Comparison of ENCODE assay signal across 8 cellular contexts in the genomic region with DNA sequence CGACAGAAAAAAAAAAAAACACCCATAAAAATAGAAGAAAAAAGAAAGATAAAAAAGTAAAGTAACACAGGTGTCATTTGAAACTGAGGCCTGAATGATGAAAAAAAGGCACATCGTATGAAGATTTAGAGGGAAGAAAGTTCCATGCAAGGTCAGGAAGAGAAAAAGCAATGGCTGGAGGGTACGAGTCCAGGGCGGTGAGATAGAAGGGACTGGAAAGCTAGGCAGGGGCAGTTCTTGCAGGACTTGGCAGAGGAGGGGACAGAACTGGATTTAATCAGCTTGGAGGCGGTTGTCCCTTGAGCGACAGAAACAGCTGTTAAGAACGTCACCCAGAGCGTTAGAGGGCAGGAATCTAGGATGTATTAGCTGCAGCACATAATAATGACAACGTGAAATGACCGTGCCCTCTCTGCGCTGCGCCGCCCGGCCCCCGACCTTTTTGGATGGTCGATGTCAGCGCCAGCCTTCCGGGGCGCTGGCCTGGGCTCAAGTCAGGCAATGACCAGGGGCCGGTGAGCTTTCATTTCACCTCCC. TPM values are rescaled to one million over a fixed set of nuclear protein-coding genes. Genes with fewer than 3 reads are reported as not detected.
A peak's percentile ranks its signal among the peaks of the same experiment; 100 is the strongest.
DNase-seq lines count a peak whose midpoint lies in the region; ATAC-seq and TF ChIP-seq lines count a peak whose summit lies in the region.

No MANE protein-coding gene starts in this region.

- H3K27me3 ChIP-seq in hepatocyte = no peaks in the 10 kb centered on the region

- H3K27ac ChIP-seq in angular gyrus (ENCODE audit: low read depth, low read length) = peak overlapping the region; percentile 81
- peak overlapping the region; percentile 94 for H3K27ac ChIP-seq in hepatocyte

- peak overlapping the region; percentile 99 for H3K4me3 ChIP-seq in hepatocyte

- no peaks in the 10 kb centered on the region for H3K9me3 ChIP-seq in hepatocyte (ENCODE audit: low read depth)

- H3K79me2 ChIP-seq in hepatocyte = peaks cover 24% of the 10 kb centered on the region

- H3K36me3 ChIP-seq in hepatocyte (replicated peaks; ENCODE audit: insufficient read depth, low read depth) = no peaks in the 10 kb centered on the region

- ATAC-seq in HG02938 (IDR thresholded peaks at IDR 0.05; ENCODE audit: unreplicated experiment) = peak; percentile 14
- ATAC-seq in sciatic nerve = peak; percentile 68

- no peaks in the 10 kb centered on the region for H4K20me1 ChIP-seq in hepatocyte (ENCODE audit: insufficient read depth, poor library complexity, severe bottlenecking)

- H2AFZ ChIP-seq in hepatocyte = peak overlapping the region; percentile 96

- H3K4me2 ChIP-seq in hepatocyte = peak overlapping the region; percentile 99

- H3K9me2 ChIP-seq in hepatocyte (replicated peaks; ENCODE audit: insufficient read depth) = no peaks in the 10 kb centered on the region

- intact Hi-C loops in sciatic nerve (cut with DNase I) = loop anchor here (2.0 kb wide), 1 partner anchor 43 kb away; no protein-coding TSS in a partner anchor

- H3K4me1 ChIP-seq in hepatocyte (ENCODE audit: insufficient read depth) = peaks cover 14% of the 10 kb centered on the region

- 9% methylated on average over 20 of the region's 20 CpGs for WGBS in hepatocyte (ENCODE audit: low lambda C conversion rate, missing lambda C conversion rate)

- DNase-seq in stimulated activated CD8-positive, alpha-beta memory T cell treated with anti-CD3 and anti-CD28 coated beads, Interleukin-12 subunit alpha, Interleukin-12 subunit beta, amount 100 ng/mL, for 4 hours (ENCODE audit: low read depth) = peak; percentile 10
- DNase-seq in stimulated activated CD8-positive, alpha-beta memory T cell treated with anti-CD3 and anti-CD28 coated beads, Interleukin-4, amount 100 ng/mL, for 48 hours = no peak
- DNase-seq in NCI-H510A (lab: John Stamatoyannopoulos, UW) = peak; percentile 28
- DNase-seq in hepatocyte (ENCODE audit: low spot score) = peak; percentile 71
- DNase-seq in sciatic nerve (ENCODE audit: low spot score) = peak; percentile 62
- no peak for DNase-seq in kidney tubule cell (ENCODE audit: low spot score)

- TF ChIP-seq CTCF in hepatocyte (IDR thresholded peaks at IDR 0.05; ENCODE audit: poor library complexity) = no peak

RNA-seq across cellular contexts. Expression of gene TMEM120B, which starts 0.6 kb away (rescaled TPM):
- total RNA-seq in hepatocyte = 4.7 and 9.5 TPM in 2 replicates
- polyA plus RNA-seq in hepatocyte = 5.5 and 11.5 TPM in 2 replicates
- 20.6 TPM for total RNA-seq in sciatic nerve

RNA-seq across cellular contexts. Expression of gene MORN3, which starts 42.5 kb away (rescaled TPM):
- total RNA-seq in hepatocyte = 0.27 and 0.68 TPM in 2 replicates
- 0.10 and 1.3 TPM in 2 replicates for polyA plus RNA-seq in hepatocyte
- total RNA-seq in sciatic nerve = 0.49 TPM

Comparison
In these comparisons a context has a peak if more than half of its experiments do, and no peak if none do; other contexts are left out.
1. DNase-seq: peak in stimulated activated CD8-positive, alpha-beta memory T cell treated with anti-CD3 and anti-CD28 coated beads, Interleukin-12 subunit alpha, Interleukin-12 subunit beta, amount 100 ng/mL, for 4 hours (single experiment), NCI-H510A (single experiment), hepatocyte (single experiment) and sciatic nerve (single experiment); none in stimulated activated CD8-positive, alpha-beta memory T cell treated with anti-CD3 and anti-CD28 coated beads, Interleukin-4, amount 100 ng/mL, for 48 hours (single experiment) and kidney tubule cell (single experiment).